ENCODE assay signal across 8 cellular contexts in the genomic region with DNA sequence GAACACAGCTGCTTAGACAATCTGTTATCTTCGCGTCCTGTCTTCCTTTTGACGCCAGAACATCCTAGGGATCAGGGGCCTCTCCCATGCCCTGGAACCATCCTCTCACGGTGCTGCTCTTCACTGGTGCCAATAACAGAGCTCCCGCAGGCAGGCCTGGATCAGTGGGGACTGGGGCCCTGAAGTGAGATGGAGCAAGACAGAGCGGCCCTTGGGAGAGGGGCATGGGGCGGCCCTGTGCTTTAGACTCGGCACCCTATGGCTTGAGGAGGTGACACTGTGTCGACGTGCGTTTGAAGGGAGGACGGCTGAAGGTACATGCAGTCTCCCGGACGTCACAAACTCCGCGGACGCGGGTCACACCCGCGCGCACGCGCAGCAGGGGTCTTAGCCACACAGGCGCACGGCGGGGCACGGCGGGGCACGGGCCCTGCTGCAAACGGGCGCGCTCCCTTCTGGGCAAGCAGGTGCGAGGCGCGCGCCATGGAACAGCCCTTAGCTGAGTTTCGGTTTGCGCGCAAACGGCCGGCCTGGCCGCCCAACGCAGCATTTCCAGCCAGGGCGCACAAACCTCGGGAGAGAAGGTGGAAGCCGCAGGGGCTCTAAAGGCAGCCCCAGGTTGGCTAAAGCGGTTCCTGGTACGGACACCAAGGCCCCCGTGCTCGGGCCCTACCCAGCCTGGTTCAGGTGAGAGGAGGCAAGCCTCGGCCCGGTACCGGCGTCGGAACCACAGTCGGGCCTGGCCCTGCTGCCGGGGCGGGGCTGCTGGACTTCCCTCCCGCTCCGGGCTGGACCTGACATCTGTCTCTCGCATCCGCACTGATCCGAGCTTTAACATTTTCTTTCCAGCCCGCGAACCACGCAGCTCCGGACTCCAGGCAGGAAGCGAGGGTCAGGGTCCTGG. TPM values are rescaled to one million over a fixed set of nuclear protein-coding genes. Genes with fewer than 3 reads are reported as not detected.
A peak's percentile ranks its signal among the peaks of the same experiment; 100 is the strongest.
DNase-seq lines count a peak whose midpoint lies in the region; TF ChIP-seq lines count a peak whose summit lies in the region.

No MANE protein-coding gene starts in this region.

- H3K27ac Mint-ChIP-seq in nephron progenitor cell: no peak overlapping the region

- H3K9me3 Mint-ChIP-seq in nephron progenitor cell: no peaks in the 10 kb centered on the region

- peak; percentile 32 for DNase-seq in NCI-H526 treated with DMSO at 0.1 percent for 48 hours (lab: John Stamatoyannopoulos, UW)
- no peak for DNase-seq in dorsolateral prefrontal cortex
- DNase-seq in nephron progenitor cell: peak; percentile 71
- DNase-seq in RWPE1 (ENCODE audit: low spot score): no peak
- no peak for DNase-seq in cerebellum (ENCODE audit: low spot score)
- DNase-seq in NCI-H2029 (lab: John Stamatoyannopoulos, UW): no peak
- no peak for DNase-seq in NCI-H128 (lab: John Stamatoyannopoulos, UW; ENCODE audit: unreplicated experiment)

- peaks cover 80% of the 10 kb centered on the region for H3K27me3 Mint-ChIP-seq in nephron progenitor cell (ENCODE audit: low read depth, poor library complexity)

- H3K27me3 ChIP-seq in dorsolateral prefrontal cortex: peaks cover 0 to 59% (median 34%) of the 10 kb centered on the region in 45 donors

- no peak overlapping the region for H3K27ac ChIP-seq in dorsolateral prefrontal cortex
- no peak overlapping the region for H3K27ac ChIP-seq in RWPE1

- TF ChIP-seq CTCF in GM12875 (IDR thresholded peaks at IDR 0.05; ENCODE audit: borderline replicate concordance, insufficient read depth, low read depth, low read length) (no peak), dorsolateral prefrontal cortex (IDR thresholded peaks at IDR 0.05 in 54 of 56, conservative IDR thresholded peaks at IDR 0.05 in 2 of 56; ENCODE audit: low read depth in 1 of 56, partially characterized antibody in 56 of 56) (no peak), nephron progenitor cell (IDR thresholded peaks at IDR 0.05) (no peak), RWPE1 (conservative IDR thresholded peaks at IDR 0.05; ENCODE audit: low read depth) (no peak)

- H3K4me3 ChIP-seq in GM12875 (ENCODE audit: low read depth, low read length): peak overlapping the region; percentile 38
- peak overlapping the region in 58 of 59 donors; percentile 18 to 67 (median 48) for H3K4me3 ChIP-seq in dorsolateral prefrontal cortex

- intact Hi-C loops in dorsolateral prefrontal cortex (cut with DNase I): no loop called here

- CTCF ChIA-PET in RWPE1 (lab: Yijun Ruan, JAX): interaction anchor here (1.0 kb wide), 1 partner anchor 9 kb away, joined by 3 read pairs; no protein-coding TSS in a partner anchor

- POLR2A ChIA-PET in RWPE1 (lab: Yijun Ruan, JAX; ENCODE audit: low non-redundant PET): no interaction called here

- peaks cover 22% of the 10 kb centered on the region for H3K4me1 Mint-ChIP-seq in nephron progenitor cell

- peak overlapping the region; percentile 85 for H3K4me3 Mint-ChIP-seq in nephron progenitor cell

- H3K36me3 Mint-ChIP-seq in nephron progenitor cell (ENCODE audit: low read depth): no peaks in the 10 kb centered on the region

RNA-seq across cellular contexts. Expression of a gene that starts 16.5 kb away (rescaled TPM):
- total RNA-seq in dorsolateral prefrontal cortex (1 to 10 TPM in 7 of 120 experiments, under 1 TPM in 24, not detected in 89; 0.07 to 4.3 (median 0.54) TPM), cerebellum (0.09 TPM)

Comparison
In these comparisons a context has a peak if more than half of its experiments do, and no peak if none do; other contexts are left out.
1. DNase-seq: peak in NCI-H526 treated with DMSO at 0.1 percent for 48 hours (single experiment) and nephron progenitor cell (single experiment); none in dorsolateral prefrontal cortex (0 of 10), RWPE1 (single experiment), cerebellum (single experiment), NCI-H2029 (single experiment) and NCI-H128 (single experiment).